Comparison of ENCODE assay signal across 1 cellular context in genomic region chr13:44918323-44919102, GRCh38.
TF ChIP-seq lines count a peak whose summit lies in the region.

No MANE protein-coding gene starts in this region.

TF ChIP-seq in HepG2, 621 proteins besides CTCF, POLR2A, EP300 and RAD21 (continued from another document and continues in another):
- TF ChIP-seq ZNF574 (CRISPR knock-in tag; IDR thresholded peaks at IDR 0.05) (peak; percentile 66), DPF2 (CRISPR knock-in tag; IDR thresholded peaks at IDR 0.05; ENCODE audit: borderline replicate concordance, low read depth) (no peak), ZNF30 (CRISPR knock-in tag; IDR thresholded peaks at IDR 0.05) (no peak), BRD4 (CRISPR knock-in tag; IDR thresholded peaks at IDR 0.05) (0 out of 2 replicates have a peak, but pooled peaks have one; percentile 32), CHD2 (IDR thresholded peaks at IDR 0.05; ENCODE audit: low read depth, low read length) (no peak), EHMT2 (IDR thresholded peaks at IDR 0.05; ENCODE audit: borderline replicate concordance, low read depth, low read length) (no peak), ZNF746 (CRISPR knock-in tag; IDR thresholded peaks at IDR 0.05) (no peak), SALL1 (CRISPR knock-in tag; IDR thresholded peaks at IDR 0.05) (no peak), CSRNP1 (CRISPR knock-in tag; IDR thresholded peaks at IDR 0.05) (peak; percentile 81; the same call in 1 of the 2 replicates), KDM5B (CRISPR knock-in tag; IDR thresholded peaks at IDR 0.05; ENCODE audit: borderline replicate concordance) (no peak; the same call in 1 of the 2 replicates), GATA4 (IDR thresholded peaks at IDR 0.05; ENCODE audit: borderline replicate concordance, low read depth) (0 out of 2 replicates have a peak, but pooled peaks have one; percentile 44), RERE (CRISPR knock-in tag; IDR thresholded peaks at IDR 0.05; ENCODE audit: low read depth) (no peak), NAIF1 (CRISPR knock-in tag; IDR thresholded peaks at IDR 0.05; ENCODE audit: borderline replicate concordance) (0 out of 2 replicates have a peak, but pooled peaks have one; percentile 49), PHF8 (CRISPR knock-in tag; IDR thresholded peaks at IDR 0.05) (peak; percentile 54), XBP1 (CRISPR knock-in tag; IDR thresholded peaks at IDR 0.05) (0 out of 2 replicates have a peak, but pooled peaks have one; percentile 38), PATZ1 (CRISPR knock-in tag; IDR thresholded peaks at IDR 0.05) (peak; percentile 41; the same call in 1 of the 2 replicates), DMAP1 (CRISPR knock-in tag; IDR thresholded peaks at IDR 0.05) (peak; percentile 65; the same call in 1 of the 2 replicates), ZNF234 (CRISPR knock-in tag; conservative IDR thresholded peaks at IDR 0.05) (no peak), ZSCAN31 (CRISPR knock-in tag; IDR thresholded peaks at IDR 0.05; ENCODE audit: low read depth) (peak; percentile 50; the same call in 1 of the 2 replicates), GABPB1 (CRISPR knock-in tag; IDR thresholded peaks at IDR 0.05) (peak; percentile 75), SNAI1 (CRISPR knock-in tag; IDR thresholded peaks at IDR 0.05; ENCODE audit: borderline replicate concordance) (no peak), NFKBIZ (CRISPR knock-in tag; IDR thresholded peaks at IDR 0.05) (no peak), NFE2L2 (IDR thresholded peaks at IDR 0.05; ENCODE audit: low read length) (no peak), ZNF776 (CRISPR knock-in tag; IDR thresholded peaks at IDR 0.05) (no peak), MAFF (IDR thresholded peaks at IDR 0.05; ENCODE audit: low read depth, low read length) (peak; percentile 90), HMG20A (CRISPR knock-in tag; IDR thresholded peaks at IDR 0.05; ENCODE audit: borderline replicate concordance) (no peak)
- TF ChIP-seq, protein P1, sequence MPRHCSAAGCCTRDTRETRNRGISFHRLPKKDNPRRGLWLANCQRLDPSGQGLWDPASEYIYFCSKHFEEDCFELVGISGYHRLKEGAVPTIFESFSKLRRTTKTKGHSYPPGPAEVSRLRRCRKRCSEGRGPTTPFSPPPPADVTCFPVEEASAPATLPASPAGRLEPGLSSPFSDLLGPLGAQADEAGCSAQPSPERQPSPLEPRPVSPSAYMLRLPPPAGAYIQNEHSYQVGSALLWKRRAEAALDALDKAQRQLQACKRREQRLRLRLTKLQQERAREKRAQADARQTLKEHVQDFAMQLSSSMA (CRISPR knock-in tag; IDR thresholded peaks at IDR 0.05) = no peak
- TF ChIP-seq, protein P2, sequence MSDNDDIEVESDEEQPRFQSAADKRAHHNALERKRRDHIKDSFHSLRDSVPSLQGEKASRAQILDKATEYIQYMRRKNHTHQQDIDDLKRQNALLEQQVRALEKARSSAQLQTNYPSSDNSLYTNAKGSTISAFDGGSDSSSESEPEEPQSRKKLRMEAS (IDR thresholded peaks at IDR 0.05) = peak; percentile 70
- TF ChIP-seq, protein P3, sequence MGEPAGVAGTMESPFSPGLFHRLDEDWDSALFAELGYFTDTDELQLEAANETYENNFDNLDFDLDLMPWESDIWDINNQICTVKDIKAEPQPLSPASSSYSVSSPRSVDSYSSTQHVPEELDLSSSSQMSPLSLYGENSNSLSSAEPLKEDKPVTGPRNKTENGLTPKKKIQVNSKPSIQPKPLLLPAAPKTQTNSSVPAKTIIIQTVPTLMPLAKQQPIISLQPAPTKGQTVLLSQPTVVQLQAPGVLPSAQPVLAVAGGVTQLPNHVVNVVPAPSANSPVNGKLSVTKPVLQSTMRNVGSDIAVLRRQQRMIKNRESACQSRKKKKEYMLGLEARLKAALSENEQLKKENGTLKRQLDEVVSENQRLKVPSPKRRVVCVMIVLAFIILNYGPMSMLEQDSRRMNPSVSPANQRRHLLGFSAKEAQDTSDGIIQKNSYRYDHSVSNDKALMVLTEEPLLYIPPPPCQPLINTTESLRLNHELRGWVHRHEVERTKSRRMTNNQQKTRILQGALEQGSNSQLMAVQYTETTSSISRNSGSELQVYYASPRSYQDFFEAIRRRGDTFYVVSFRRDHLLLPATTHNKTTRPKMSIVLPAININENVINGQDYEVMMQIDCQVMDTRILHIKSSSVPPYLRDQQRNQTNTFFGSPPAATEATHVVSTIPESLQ (CRISPR knock-in tag; conservative IDR thresholded peaks at IDR 0.05) = no peak
- TF ChIP-seq, protein P4, sequence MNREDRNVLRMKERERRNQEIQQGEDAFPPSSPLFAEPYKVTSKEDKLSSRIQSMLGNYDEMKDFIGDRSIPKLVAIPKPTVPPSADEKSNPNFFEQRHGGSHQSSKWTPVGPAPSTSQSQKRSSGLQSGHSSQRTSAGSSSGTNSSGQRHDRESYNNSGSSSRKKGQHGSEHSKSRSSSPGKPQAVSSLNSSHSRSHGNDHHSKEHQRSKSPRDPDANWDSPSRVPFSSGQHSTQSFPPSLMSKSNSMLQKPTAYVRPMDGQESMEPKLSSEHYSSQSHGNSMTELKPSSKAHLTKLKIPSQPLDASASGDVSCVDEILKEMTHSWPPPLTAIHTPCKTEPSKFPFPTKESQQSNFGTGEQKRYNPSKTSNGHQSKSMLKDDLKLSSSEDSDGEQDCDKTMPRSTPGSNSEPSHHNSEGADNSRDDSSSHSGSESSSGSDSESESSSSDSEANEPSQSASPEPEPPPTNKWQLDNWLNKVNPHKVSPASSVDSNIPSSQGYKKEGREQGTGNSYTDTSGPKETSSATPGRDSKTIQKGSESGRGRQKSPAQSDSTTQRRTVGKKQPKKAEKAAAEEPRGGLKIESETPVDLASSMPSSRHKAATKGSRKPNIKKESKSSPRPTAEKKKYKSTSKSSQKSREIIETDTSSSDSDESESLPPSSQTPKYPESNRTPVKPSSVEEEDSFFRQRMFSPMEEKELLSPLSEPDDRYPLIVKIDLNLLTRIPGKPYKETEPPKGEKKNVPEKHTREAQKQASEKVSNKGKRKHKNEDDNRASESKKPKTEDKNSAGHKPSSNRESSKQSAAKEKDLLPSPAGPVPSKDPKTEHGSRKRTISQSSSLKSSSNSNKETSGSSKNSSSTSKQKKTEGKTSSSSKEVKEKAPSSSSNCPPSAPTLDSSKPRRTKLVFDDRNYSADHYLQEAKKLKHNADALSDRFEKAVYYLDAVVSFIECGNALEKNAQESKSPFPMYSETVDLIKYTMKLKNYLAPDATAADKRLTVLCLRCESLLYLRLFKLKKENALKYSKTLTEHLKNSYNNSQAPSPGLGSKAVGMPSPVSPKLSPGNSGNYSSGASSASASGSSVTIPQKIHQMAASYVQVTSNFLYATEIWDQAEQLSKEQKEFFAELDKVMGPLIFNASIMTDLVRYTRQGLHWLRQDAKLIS (CRISPR knock-in tag; IDR thresholded peaks at IDR 0.05) = 0 out of 2 replicates have a peak, but pooled peaks have one; percentile 1
- TF ChIP-seq, protein P5, sequence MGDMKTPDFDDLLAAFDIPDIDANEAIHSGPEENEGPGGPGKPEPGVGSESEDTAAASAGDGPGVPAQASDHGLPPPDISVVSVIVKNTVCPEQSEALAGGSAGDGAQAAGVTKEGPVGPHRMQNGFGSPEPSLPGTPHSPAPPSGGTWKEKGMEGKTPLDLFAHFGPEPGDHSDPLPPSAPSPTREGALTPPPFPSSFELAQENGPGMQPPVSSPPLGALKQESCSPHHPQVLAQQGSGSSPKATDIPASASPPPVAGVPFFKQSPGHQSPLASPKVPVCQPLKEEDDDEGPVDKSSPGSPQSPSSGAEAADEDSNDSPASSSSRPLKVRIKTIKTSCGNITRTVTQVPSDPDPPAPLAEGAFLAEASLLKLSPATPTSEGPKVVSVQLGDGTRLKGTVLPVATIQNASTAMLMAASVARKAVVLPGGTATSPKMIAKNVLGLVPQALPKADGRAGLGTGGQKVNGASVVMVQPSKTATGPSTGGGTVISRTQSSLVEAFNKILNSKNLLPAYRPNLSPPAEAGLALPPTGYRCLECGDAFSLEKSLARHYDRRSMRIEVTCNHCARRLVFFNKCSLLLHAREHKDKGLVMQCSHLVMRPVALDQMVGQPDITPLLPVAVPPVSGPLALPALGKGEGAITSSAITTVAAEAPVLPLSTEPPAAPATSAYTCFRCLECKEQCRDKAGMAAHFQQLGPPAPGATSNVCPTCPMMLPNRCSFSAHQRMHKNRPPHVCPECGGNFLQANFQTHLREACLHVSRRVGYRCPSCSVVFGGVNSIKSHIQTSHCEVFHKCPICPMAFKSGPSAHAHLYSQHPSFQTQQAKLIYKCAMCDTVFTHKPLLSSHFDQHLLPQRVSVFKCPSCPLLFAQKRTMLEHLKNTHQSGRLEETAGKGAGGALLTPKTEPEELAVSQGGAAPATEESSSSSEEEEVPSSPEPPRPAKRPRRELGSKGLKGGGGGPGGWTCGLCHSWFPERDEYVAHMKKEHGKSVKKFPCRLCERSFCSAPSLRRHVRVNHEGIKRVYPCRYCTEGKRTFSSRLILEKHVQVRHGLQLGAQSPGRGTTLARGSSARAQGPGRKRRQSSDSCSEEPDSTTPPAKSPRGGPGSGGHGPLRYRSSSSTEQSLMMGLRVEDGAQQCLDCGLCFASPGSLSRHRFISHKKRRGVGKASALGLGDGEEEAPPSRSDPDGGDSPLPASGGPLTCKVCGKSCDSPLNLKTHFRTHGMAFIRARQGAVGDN (CRISPR knock-in tag; IDR thresholded peaks at IDR 0.05) = peak; percentile 95
- TF ChIP-seq, protein P6, sequence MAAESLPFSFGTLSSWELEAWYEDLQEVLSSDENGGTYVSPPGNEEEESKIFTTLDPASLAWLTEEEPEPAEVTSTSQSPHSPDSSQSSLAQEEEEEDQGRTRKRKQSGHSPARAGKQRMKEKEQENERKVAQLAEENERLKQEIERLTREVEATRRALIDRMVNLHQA (CRISPR knock-in tag; IDR thresholded peaks at IDR 0.05) = no peak
